ENCODE assay signal across 10 cellular contexts in genomic region chr3:71083726-71084131, GRCh38.
DNase-seq lines count a peak whose midpoint lies in the region; ATAC-seq and TF ChIP-seq lines count a peak whose summit lies in the region.
"Had no signal": no experiment of that assay in that cellular context is flagged by ENCODE, and none has a peak within 500 bp of the region (broad histone marks: within the 10 kb centered on the region; RNA-seq: fewer than 3 reads in every experiment).

No MANE protein-coding gene starts in this region.

- peak overlapping the region; percentile 41 to 78 for H3K27ac Mint-ChIP-seq in effector memory CD8-positive, alpha-beta T cell
- H3K27ac Mint-ChIP-seq in CD14-positive monocyte = no peak overlapping the region

- H3K27ac ChIP-seq in WERI-Rb-1 = no peak overlapping the region

- no peaks in the 10 kb centered on the region for H3K27me3 Mint-ChIP-seq in effector memory CD8-positive, alpha-beta T cell
- peaks cover 0 to 2% (median 1%) of the 10 kb centered on the region in 3 donors for H3K27me3 Mint-ChIP-seq in CD14-positive monocyte (ENCODE audit: low read depth in 3 of 3)

- peak; percentile 61 for DNase-seq in stimulated activated CD4-positive, alpha-beta T cell treated with anti-CD3 and anti-CD28 coated beads, Interleukin-1b, Interleukin-23, amount 100 ng/mL, for 48 hours
- no peak for DNase-seq in stimulated activated CD4-positive, alpha-beta T cell treated with anti-CD3 and anti-CD28 coated beads, Interleukin-2, amount 100 ng/mL, for 48 hours
- no peak for DNase-seq in effector memory CD8-positive, alpha-beta T cell
- DNase-seq in CD14-positive monocyte (ENCODE audit: low spot score) (no peak), WERI-Rb-1 (no peak), NCI-H446 (lab: John Stamatoyannopoulos, UW) (no peak)
- DNase-seq: BE2C, T-helper 1 cell had no signal

- no peak overlapping the region for H3K4me3 Mint-ChIP-seq in effector memory CD8-positive, alpha-beta T cell
- H3K4me3 Mint-ChIP-seq in CD14-positive monocyte = no peak overlapping the region

- no peak overlapping the region for H3K4me3 ChIP-seq in WERI-Rb-1 (ENCODE audit: low read depth, low read length)

- ATAC-seq in HG03432 (IDR thresholded peaks at IDR 0.05; ENCODE audit: unreplicated experiment) (peak; percentile 22), GM19035 (IDR thresholded peaks at IDR 0.05; ENCODE audit: unreplicated experiment) (no peak)
- no peak for ATAC-seq in effector memory CD8-positive, alpha-beta T cell (replicated peaks)

- H3K9me3 ChIP-seq in WERI-Rb-1 (ENCODE audit: severe bottlenecking) = no peaks in the 10 kb centered on the region
- H3K9me3 ChIP-seq: BE2C had no signal

- H3K9me3 Mint-ChIP-seq in effector memory CD8-positive, alpha-beta T cell = no peaks in the 10 kb centered on the region
- H3K9me3 Mint-ChIP-seq in CD14-positive monocyte = peaks cover 0 to 2% (median 0%) of the 10 kb centered on the region in 7 donors

- intact Hi-C loops in CD14-positive monocyte (cut with micrococcal nuclease) = no loop called here

- peaks cover 55 to 81% of the 10 kb centered on the region in 2 donors for H3K4me1 Mint-ChIP-seq in effector memory CD8-positive, alpha-beta T cell (ENCODE audit: low read depth in 2 of 2)
- H3K4me1 Mint-ChIP-seq in CD14-positive monocyte = peaks cover 5% of the 10 kb centered on the region

- no peaks in the 10 kb centered on the region for H3K27me3 ChIP-seq in WERI-Rb-1 (ENCODE audit: insufficient read depth, low read depth, severe bottlenecking)
- H3K27me3 ChIP-seq: BE2C had no signal

- no peaks in the 10 kb centered on the region for H3K36me3 ChIP-seq in WERI-Rb-1
- H3K36me3 ChIP-seq: BE2C had no signal

- H3K36me3 Mint-ChIP-seq in effector memory CD8-positive, alpha-beta T cell (ENCODE audit: insufficient read depth) = peaks cover 4% of the 10 kb centered on the region
- peaks cover 0 to 10% of the 10 kb centered on the region in 2 donors for H3K36me3 Mint-ChIP-seq in CD14-positive monocyte

- TF ChIP-seq CTCF in CD14-positive monocyte (IDR thresholded peaks at IDR 0.05) = no peak
- no peak for TF ChIP-seq CTCF in WERI-Rb-1 (IDR thresholded peaks at IDR 0.05; ENCODE audit: low read depth, low read length)

Comparison
In these comparisons a context has a peak if more than half of its experiments do, and no peak if none do; other contexts are left out.
1. H3K27ac Mint-ChIP-seq: peak in effector memory CD8-positive, alpha-beta T cell (2 of 2); none in CD14-positive monocyte (0 of 7).